Comparison of ENCODE assay signal across 1 cellular context in genomic region chr6:143673638-143674037, GRCh38.
TF ChIP-seq lines count a peak whose summit lies in the region.

No MANE protein-coding gene starts in this region.

TF ChIP-seq in SK-N-SH treated with all-trans-retinoic acid at 6 μM for 48 hours, 23 proteins besides CTCF, POLR2A, EP300 and RAD21 (continued from another document):
- no peak for TF ChIP-seq PATZ1 (CRISPR knock-in tag; IDR thresholded peaks at IDR 0.05; ENCODE audit: borderline replicate concordance)
TF ChIP-seq in SK-N-SH treated with all-trans-retinoic acid at 6 μM for 48 hours: peak in this region for 1.
